19 cellular contexts compared by ENCODE assay signal in genomic region chr16:10678655-10679054, GRCh38. TPM values are rescaled to one million over a fixed set of nuclear protein-coding genes. Genes with fewer than 3 reads are reported as not detected.
A peak's percentile ranks its signal among the peaks of the same experiment; 100 is the strongest.
DNase-seq lines count a peak whose midpoint lies in the region; ATAC-seq and TF ChIP-seq lines count a peak whose summit lies in the region.
"Had no signal": no experiment of that assay in that cellular context is flagged by ENCODE, and none has a peak within 500 bp of the region (broad histone marks: within the 10 kb centered on the region; RNA-seq: fewer than 3 reads in every experiment).

No MANE protein-coding gene starts in this region.

- no peaks in the 10 kb centered on the region for H3K9me3 ChIP-seq in BLaER1 treated with 17β-estradiol and CSF1 and Interleukin-3, amounts not matched to agents 10 nM and 100 nM (replicated peaks in 1 of 11)
- H3K9me3 ChIP-seq in Karpas-422 (ENCODE audit: low read length): no peaks in the 10 kb centered on the region
- H3K9me3 ChIP-seq in transverse colon: no peaks in the 10 kb centered on the region
- H3K9me3 ChIP-seq: pancreas, vagina had no signal

- no peak overlapping the region for H2BK5ac ChIP-seq in mesendoderm (ENCODE audit: low read length)

- H2AK5ac ChIP-seq in mesendoderm (ENCODE audit: low read length): no peak overlapping the region

- H3K36me3 ChIP-seq in BLaER1 treated with 17β-estradiol and CSF1 and Interleukin-3, amounts not matched to agents 10 nM and 100 nM: no peaks in the 10 kb centered on the region
- no peaks in the 10 kb centered on the region for H3K36me3 ChIP-seq in Karpas-422 (ENCODE audit: insufficient read depth, low read length)
- no peaks in the 10 kb centered on the region for H3K36me3 ChIP-seq in mesendoderm (ENCODE audit: control insufficient read depth, insufficient read depth, low read length)
- no peaks in the 10 kb centered on the region for H3K36me3 ChIP-seq in transverse colon
- H3K36me3 ChIP-seq: pancreas, vagina had no signal

- no peak for TF ChIP-seq EP300 in transverse colon (IDR thresholded peaks at IDR 0.05; ENCODE audit: low read depth)

- no peak for TF ChIP-seq CTCF in transverse colon (IDR thresholded peaks at IDR 0.05)

- H4K5ac ChIP-seq in mesendoderm (ENCODE audit: low read length): no peak overlapping the region

- no peak overlapping the region for H2BK120ac ChIP-seq in mesendoderm (ENCODE audit: low read depth, low read length)

- no CpG with 5 or more reads among the region's 2 CpGs for WGBS in mesendoderm (ENCODE audit: extremely low coverage, insufficient coverage, low lambda C conversion rate)
- whole genome bisulfite sequencing in transverse colon (ENCODE audit: low coverage in 1 of 2), 2 donors: 75% methylated on average over 2 of the region's 2 CpGs; no CpG with 5 or more reads in 1 of the 2 donors

- H3K27me3 ChIP-seq in BLaER1 treated with 17β-estradiol and CSF1 and Interleukin-3, amounts not matched to agents 10 nM and 100 nM: no peaks in the 10 kb centered on the region
- H3K27me3 ChIP-seq in Karpas-422 (ENCODE audit: low read length) (no peaks in the 10 kb centered on the region), mesendoderm (ENCODE audit: insufficient read depth, low read length, poor library complexity) (no peaks in the 10 kb centered on the region), transverse colon (no peaks in the 10 kb centered on the region)
- H3K27me3 ChIP-seq: pancreas, vagina had no signal

- H3K4ac ChIP-seq in mesendoderm (ENCODE audit: low read depth, low read length): no peak overlapping the region

- H4K20me1 ChIP-seq in BLaER1 treated with 17β-estradiol and CSF1 and Interleukin-3, amounts not matched to agents 10 nM and 100 nM: no peaks in the 10 kb centered on the region
- H4K20me1 ChIP-seq in Karpas-422 (ENCODE audit: insufficient read depth, low read depth, low read length): no peaks in the 10 kb centered on the region; the same call in 1 of the 2 replicates

- intact Hi-C loops in transverse colon (cut with DNase I; ENCODE audit: low total_unique reads): no loop called here

- H3K9ac ChIP-seq in BLaER1 treated with 17β-estradiol and CSF1 and Interleukin-3, amounts not matched to agents 10 nM and 100 nM: peak overlapping the region in 8 of 11 experiments; percentile 36 to 77 (median 58); a peak in 14 of 22 replicates
- H3K9ac ChIP-seq in Karpas-422 (ENCODE audit: low read length): peak overlapping the region; percentile 29; the same call in 1 of the 2 replicates
- H3K9ac ChIP-seq in mesendoderm (ENCODE audit: low read length): no peak overlapping the region

- no peak for TF ChIP-seq POLR2A in transverse colon (IDR thresholded peaks at IDR 0.05)

- H2BK15ac ChIP-seq in mesendoderm (replicated peaks; ENCODE audit: low read depth): no peak overlapping the region

- H3K18ac ChIP-seq in mesendoderm (ENCODE audit: low read length): no peak overlapping the region

- no peaks in the 10 kb centered on the region for H3K79me1 ChIP-seq in mesendoderm (ENCODE audit: low read length)

- H3K4me2 ChIP-seq in BLaER1 treated with 17β-estradiol and CSF1 and Interleukin-3, amounts not matched to agents 10 nM and 100 nM: peak overlapping the region; percentile 20 to 87 (median 75); a peak in 21 of 22 replicates
- H3K4me2 ChIP-seq in Karpas-422 (ENCODE audit: low read depth, low read length, poor library complexity, severe bottlenecking): peak overlapping the region; percentile 66
- H3K4me2 ChIP-seq in mesendoderm (ENCODE audit: low read length): no peak overlapping the region

- H2AFZ ChIP-seq in Karpas-422 (ENCODE audit: low read length): peak overlapping the region; percentile 32; the same call in 1 of the 2 replicates

- peak overlapping the region in 8 of 11 experiments; percentile 66 to 88 (median 80); a peak in 16 of 22 replicates for H3K27ac ChIP-seq in BLaER1 treated with 17β-estradiol and CSF1 and Interleukin-3, amounts not matched to agents 10 nM and 100 nM
- no peak overlapping the region for H3K27ac ChIP-seq in Karpas-422 (ENCODE audit: low read length)
- no peak overlapping the region for H3K27ac ChIP-seq in mesendoderm (ENCODE audit: low read depth, low read length)
- H3K27ac ChIP-seq in transverse colon: no peak overlapping the region
- H3K27ac ChIP-seq: pancreas, vagina had no signal

- H3K56ac ChIP-seq in mesendoderm (ENCODE audit: low read length): peak overlapping the region; percentile 65

- H3K79me2 ChIP-seq in Karpas-422 (ENCODE audit: low read length) (no peaks in the 10 kb centered on the region), mesendoderm (ENCODE audit: control insufficient read depth, insufficient read depth, low read length) (no peaks in the 10 kb centered on the region)

- in situ Hi-C loops in transverse colon (cut with MboI; ENCODE audit: low pct_ligation_motif_present in 1 of 4, low pct_unique_long_range_greater_than_20kb in 1 of 4, low sequenced_read_pairs in 3 of 4): no loop called here

- no peak overlapping the region; a peak in 3 of 20 replicates for H3K4me3 ChIP-seq in BLaER1 treated with 17β-estradiol and CSF1 and Interleukin-3, amounts not matched to agents 10 nM and 100 nM
- H3K4me3 ChIP-seq in Karpas-422 (ENCODE audit: low read length): peak overlapping the region; percentile 42; the same call in 1 of the 2 replicates
- H3K4me3 ChIP-seq in mesendoderm (ENCODE audit: low read length): no peak overlapping the region
- H3K4me3 ChIP-seq in transverse colon: no peak overlapping the region
- H3K4me3 ChIP-seq: pancreas, vagina had no signal

- no peak overlapping the region for H4K8ac ChIP-seq in mesendoderm (ENCODE audit: low read depth, low read length)

- DNase-seq in Karpas-422 (peak; percentile 89), NCI-H524 (lab: John Stamatoyannopoulos, UW) (peak; percentile 93 to 98), mesendoderm (peak; percentile 66), NCI-H2196 (lab: John Stamatoyannopoulos, UW; ENCODE audit: unreplicated experiment) (no peak), NCI-H774 (lab: John Stamatoyannopoulos, UW) (no peak), transverse colon (no peak)
- DNase-seq: activated CD4-positive, alpha-beta T cell treated with anti-CD3 and anti-CD28 coated beads, Interleukin-2, amount 50 U/mL, for 4 hours; activated naive CD4-positive, alpha-beta T cell treated with anti-CD3 and anti-CD28 coated beads for 36 hours; activated T-cell treated with anti-CD3 and anti-CD28 coated beads for 4 hours; anterior cingulate cortex; effector memory CD4-positive, alpha-beta T cell; immature natural killer cell; pancreas; stimulated activated CD4-positive, alpha-beta T cell treated with anti-CD3 and anti-CD28 coated beads, Interleukin-2, amount 100 ng/mL, for 24 hours; T-cell had no signal

- no peak for ATAC-seq in GM18870 (IDR thresholded peaks at IDR 0.05; ENCODE audit: unreplicated experiment)
- ATAC-seq: pancreas, T-cell had no signal

- H3K23ac ChIP-seq in mesendoderm (ENCODE audit: low read length): no peak overlapping the region

- H3K9me2 ChIP-seq in Karpas-422 (replicated peaks; ENCODE audit: insufficient read depth, low read length): no peaks in the 10 kb centered on the region

- peaks cover 16 to 31% (median 28%) of the 10 kb centered on the region in 10 experiments; a peak in 19 of 20 replicates for H3K4me1 ChIP-seq in BLaER1 treated with 17β-estradiol and CSF1 and Interleukin-3, amounts not matched to agents 10 nM and 100 nM
- H3K4me1 ChIP-seq in Karpas-422 (ENCODE audit: low read length) (peaks cover 20% of the 10 kb centered on the region), mesendoderm (ENCODE audit: control insufficient read depth, low read depth, low read length) (peaks cover 4% of the 10 kb centered on the region), transverse colon (no peaks in the 10 kb centered on the region)
- H3K4me1 ChIP-seq: pancreas, vagina had no signal

RNA-seq across cellular contexts. Expression of gene TEKT5, which starts 16.1 kb away (rescaled TPM):
- 1.6 and 2.6 TPM in 2 replicates for total RNA-seq in Karpas-422 (2014; rRNA removed; shearing (Covaris generic); ENCODE audit: low replicate concordance)
- 0.06 TPM for polyA plus RNA-seq in mesendoderm (2013, experiment 1 of 2)
- polyA plus RNA-seq in mesendoderm (2013, experiment 2 of 2): not detected
- 1 to 10 TPM in 1 of 4 donors, not detected in 3; 2.5 TPM for total RNA-seq in transverse colon
- total RNA-seq: cerebellum, T-cell, vagina had no signal
- polyA plus RNA-seq: immature natural killer cell had no signal

Comparison
In these comparisons a context has a peak if more than half of its experiments do, and no peak if none do; other contexts are left out.
1. H3K27ac ChIP-seq: peak in BLaER1 treated with 17β-estradiol and CSF1 and Interleukin-3, amounts not matched to agents 10 nM and 100 nM (8 of 11); none in Karpas-422 (single experiment), mesendoderm (single experiment) and transverse colon (0 of 4).
2. DNase-seq: peak in Karpas-422 (single experiment), NCI-H524 (2 of 2) and mesendoderm (single experiment); none in NCI-H2196 (single experiment), NCI-H774 (single experiment) and transverse colon (single experiment).